ENCODE assay signal across 20 cellular contexts in genomic region chr18:10995576-10995975, GRCh38.
"Had no signal": no experiment of that assay in that cellular context is flagged by ENCODE, and none has a peak within 500 bp of the region (broad histone marks: within the 10 kb centered on the region; RNA-seq: fewer than 3 reads in every experiment).

No MANE protein-coding gene starts in this region.

- H3K36me3 ChIP-seq: ascending aorta, gastrocnemius medialis, tibial nerve had no signal

- H3K4me1 ChIP-seq: ascending aorta, gastrocnemius medialis, tibial nerve had no signal

- H3K4me1 Mint-ChIP-seq: activated CD4-positive, alpha-beta T cell treated with anti-CD3 and anti-CD28 coated beads for 36 hours; activated CD8-positive, alpha-beta memory T cell treated with anti-CD3 and anti-CD28 coated beads, Interleukin-2, amount 10 ng/mL, durations not matched to agents 7 days and 5 days; activated naive CD4-positive, alpha-beta T cell treated with anti-CD3 and anti-CD28 coated beads, Interleukin-2, amount 10 ng/mL, durations not matched to agents 7 days and 5 days; central memory CD8-positive, alpha-beta T cell; nephron had no signal

- H3K27me3 ChIP-seq: ascending aorta, gastrocnemius medialis, tibial nerve had no signal

- DNase-seq: activated CD4-positive, alpha-beta T cell treated with anti-CD3 and anti-CD28 coated beads for 36 hours; activated CD4-positive, alpha-beta T cell treated with anti-CD3 and anti-CD28 coated beads, Interleukin-2, amount 50 U/mL, for 48 hours; activated CD8-positive, alpha-beta memory T cell treated with anti-CD3 and anti-CD28 coated beads, Interleukin-2, amount 10 ng/mL, durations not matched to agents 7 days and 5 days; activated naive CD4-positive, alpha-beta T cell treated with anti-CD3 and anti-CD28 coated beads, Interleukin-2, amount 10 ng/mL, durations not matched to agents 7 days and 5 days; gastrocnemius medialis; head of caudate nucleus; kidney; nucleus accumbens; posterior cingulate gyrus; retina; stimulated activated CD4-positive, alpha-beta T cell treated with anti-CD3 and anti-CD28 coated beads, Interleukin-2, amount 100 ng/mL, for 24 hours; T-helper 9 cell had no signal

- H3K4me3 Mint-ChIP-seq: activated CD4-positive, alpha-beta T cell treated with anti-CD3 and anti-CD28 coated beads for 36 hours; activated CD8-positive, alpha-beta memory T cell treated with anti-CD3 and anti-CD28 coated beads, Interleukin-2, amount 10 ng/mL, durations not matched to agents 7 days and 5 days; activated naive CD4-positive, alpha-beta T cell treated with anti-CD3 and anti-CD28 coated beads, Interleukin-2, amount 10 ng/mL, durations not matched to agents 7 days and 5 days; central memory CD8-positive, alpha-beta T cell; nephron; stimulated activated naive CD8-positive, alpha-beta T cell treated with anti-CD3 and anti-CD28 coated beads, Interleukin-15, Interleukin-2, amounts not matched to agents 100 ng/mL and 50 ng/mL, for 24 hours had no signal

- H3K36me3 Mint-ChIP-seq: activated CD8-positive, alpha-beta memory T cell treated with anti-CD3 and anti-CD28 coated beads, Interleukin-2, amount 10 ng/mL, durations not matched to agents 7 days and 5 days; activated naive CD4-positive, alpha-beta T cell treated with anti-CD3 and anti-CD28 coated beads, Interleukin-2, amount 10 ng/mL, durations not matched to agents 7 days and 5 days had no signal

- ATAC-seq: activated CD4-positive, alpha-beta T cell treated with anti-CD3 and anti-CD28 coated beads for 36 hours; activated CD8-positive, alpha-beta memory T cell treated with anti-CD3 and anti-CD28 coated beads, Interleukin-2, amount 10 ng/mL, durations not matched to agents 7 days and 5 days; gastrocnemius medialis; left lobe of liver had no signal

- H3K27ac Mint-ChIP-seq: activated CD4-positive, alpha-beta T cell treated with anti-CD3 and anti-CD28 coated beads for 36 hours; activated CD8-positive, alpha-beta memory T cell treated with anti-CD3 and anti-CD28 coated beads, Interleukin-2, amount 10 ng/mL, durations not matched to agents 7 days and 5 days; activated naive CD4-positive, alpha-beta T cell treated with anti-CD3 and anti-CD28 coated beads, Interleukin-2, amount 10 ng/mL, durations not matched to agents 7 days and 5 days; nephron; stimulated activated naive CD8-positive, alpha-beta T cell treated with anti-CD3 and anti-CD28 coated beads, Interleukin-15, Interleukin-2, amounts not matched to agents 100 ng/mL and 50 ng/mL, for 24 hours had no signal

- H3K4me3 ChIP-seq: ascending aorta, coronary artery, gastrocnemius medialis, lung, tibial nerve had no signal

- H3K27me3 Mint-ChIP-seq: activated CD4-positive, alpha-beta T cell treated with anti-CD3 and anti-CD28 coated beads for 36 hours; activated CD8-positive, alpha-beta memory T cell treated with anti-CD3 and anti-CD28 coated beads, Interleukin-2, amount 10 ng/mL, durations not matched to agents 7 days and 5 days; activated naive CD4-positive, alpha-beta T cell treated with anti-CD3 and anti-CD28 coated beads, Interleukin-2, amount 10 ng/mL, durations not matched to agents 7 days and 5 days; central memory CD8-positive, alpha-beta T cell had no signal
